In the genomic region with DNA sequence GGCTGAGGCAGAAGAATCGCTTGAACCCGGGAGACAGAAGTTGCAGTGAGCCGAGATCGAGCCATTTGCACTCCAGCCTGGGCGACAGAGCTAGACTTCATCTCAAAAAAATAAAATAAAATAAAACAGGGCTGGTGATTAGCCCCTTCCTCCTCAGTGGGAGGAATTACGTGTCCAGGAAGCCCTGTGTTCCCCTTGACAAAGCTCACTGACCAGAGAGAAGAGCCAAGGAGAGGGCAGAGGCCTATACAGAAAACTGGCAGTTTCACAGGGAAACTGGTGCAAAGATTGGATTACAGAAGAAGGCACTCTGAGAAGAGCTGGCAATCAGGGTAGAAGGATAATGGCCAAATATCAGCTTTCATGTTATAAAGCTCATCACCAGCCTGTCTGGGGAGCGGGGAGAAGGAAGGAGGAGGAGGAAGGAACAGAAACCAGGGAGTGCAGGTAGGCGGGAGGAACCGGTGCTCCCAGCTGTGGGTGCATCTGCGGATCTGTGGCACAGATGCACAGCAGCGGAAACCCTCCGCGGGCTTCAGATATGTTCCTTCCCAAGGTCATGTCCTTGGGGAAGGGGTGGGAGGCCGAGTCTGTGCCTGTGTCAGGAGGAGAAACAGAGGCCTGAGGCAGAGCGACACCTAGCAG, we compare ENCODE assay signal across 1 cellular context.
A peak's percentile ranks its signal among the peaks of the same experiment; 100 is the strongest.
TF ChIP-seq lines count a peak whose summit lies in the region.

No MANE protein-coding gene starts in this region.

TF ChIP-seq in HEK293, 187 proteins besides CTCF, POLR2A, EP300 and RAD21:
- TF ChIP-seq YY2 (tag by site-specific recombination; IDR thresholded peaks at IDR 0.05) (no peak), PRDM1 (tag by site-specific recombination; IDR thresholded peaks at IDR 0.05) (no peak), EGR2 (tag by site-specific recombination; IDR thresholded peaks at IDR 0.05; ENCODE audit: low read depth) (0 out of 2 replicates have a peak, but pooled peaks have one; percentile 13)
